8 cellular contexts compared by ENCODE assay signal in the genomic region with DNA sequence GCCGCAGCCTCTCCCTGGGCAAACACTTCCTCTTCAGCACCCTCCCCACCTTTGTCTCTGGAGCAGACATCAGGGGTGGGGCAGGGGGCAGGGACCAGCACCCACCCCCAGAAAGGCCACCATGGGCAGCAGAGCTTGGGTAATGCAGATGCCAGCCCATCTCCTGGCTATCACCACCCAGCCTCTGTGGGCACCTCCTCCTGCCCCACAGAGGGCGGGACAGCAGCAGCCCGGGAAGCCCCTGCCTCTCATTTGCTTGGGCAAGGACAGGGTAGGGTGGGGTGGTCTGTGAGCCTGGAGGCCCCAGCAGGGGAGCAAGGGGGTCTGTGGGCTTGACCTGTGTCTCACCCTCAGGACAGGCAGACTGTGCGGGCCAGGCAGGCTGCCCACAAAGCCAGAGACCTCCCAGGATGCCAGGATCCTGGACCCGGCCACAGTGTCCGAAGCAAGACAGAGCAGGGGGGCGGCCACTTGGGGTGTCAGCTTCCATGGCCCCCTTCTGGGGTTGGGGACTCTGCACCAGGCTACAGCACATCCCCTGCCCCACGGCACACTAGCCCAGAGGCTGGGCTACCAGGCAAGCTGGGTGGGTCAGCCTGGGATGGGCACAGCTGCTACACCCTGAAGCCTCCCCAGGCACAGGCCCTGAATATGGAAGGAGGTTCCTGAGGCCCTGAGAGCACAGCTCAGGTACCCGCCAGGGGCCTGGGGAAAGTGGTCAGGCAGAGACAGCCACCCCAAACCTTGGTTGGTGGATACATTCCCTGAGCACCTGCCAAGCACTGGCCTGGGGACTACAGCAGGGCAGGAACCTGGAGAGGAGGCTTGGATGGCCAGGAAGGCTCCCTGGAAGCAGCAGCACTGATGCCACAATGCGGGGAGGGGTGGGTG. TPM values are rescaled to one million over a fixed set of nuclear protein-coding genes. Genes with fewer than 3 reads are reported as not detected.
DNase-seq lines count a peak whose midpoint lies in the region; ATAC-seq and TF ChIP-seq lines count a peak whose summit lies in the region.
"Had no signal": no experiment of that assay in that cellular context is flagged by ENCODE, and none has a peak within 500 bp of the region (broad histone marks: within the 10 kb centered on the region; RNA-seq: fewer than 3 reads in every experiment).

No MANE protein-coding gene starts in this region.

- no peak for DNase-seq in activated T-cell treated with anti-CD3 and anti-CD28 coated beads, Interleukin-2, amount 50 U/mL, for 72 hours
- DNase-seq in activated T-cell treated with anti-CD3 and anti-CD28 coated beads, Interleukin-2, amount 50 U/mL, for 1 hour = no peak
- DNase-seq in epidermal melanocyte (ENCODE audit: insufficient read length, low spot score) = peak; percentile 6
- DNase-seq in suprapubic skin (ENCODE audit: low spot score in 2 of 2) = peak in 1 of 2 donors; percentile 67
- no peak for DNase-seq in brain microvascular endothelial cell
- no peak for DNase-seq in stimulated activated naive CD4-positive, alpha-beta T cell (lab: John Stamatoyannopoulos, UW)
- DNase-seq: NCI-H82 had no signal

- H3K4me1 Mint-ChIP-seq in activated T-cell treated with anti-CD3 and anti-CD28 coated beads, Interleukin-2, amount 50 U/mL, for 72 hours (ENCODE audit: low read depth) = peaks cover 25% of the 10 kb centered on the region

- H3K27ac ChIP-seq in suprapubic skin = peak overlapping the region; percentile 100
- H3K27ac ChIP-seq in brain microvascular endothelial cell = no peak overlapping the region

- TF ChIP-seq CTCF in suprapubic skin (IDR thresholded peaks at IDR 0.05) = no peak
- TF ChIP-seq CTCF in brain microvascular endothelial cell (IDR thresholded peaks at IDR 0.05; ENCODE audit: low read depth, low read length, missing control alignments) = no peak

- TF ChIP-seq EP300 in suprapubic skin (IDR thresholded peaks at IDR 0.05) = no peak

- H3K27me3 ChIP-seq in suprapubic skin (no peaks in the 10 kb centered on the region), brain microvascular endothelial cell (replicated peaks) (no peaks in the 10 kb centered on the region)

- H3K4me3 ChIP-seq in suprapubic skin = peak overlapping the region; percentile 83
- no peak overlapping the region for H3K4me3 ChIP-seq in brain microvascular endothelial cell (ENCODE audit: low read depth, low read length)

- TF ChIP-seq POLR2A in suprapubic skin (IDR thresholded peaks at IDR 0.05) = no peak

- H3K4me1 ChIP-seq in suprapubic skin = peaks cover 39% of the 10 kb centered on the region

- peak overlapping the region; percentile 42 to 52 for H3K4me3 Mint-ChIP-seq in activated T-cell treated with anti-CD3 and anti-CD28 coated beads, Interleukin-2, amount 50 U/mL, for 72 hours
- H3K4me3 Mint-ChIP-seq: mesothelial cell of epicardium had no signal

- H3K27me3 Mint-ChIP-seq in activated T-cell treated with anti-CD3 and anti-CD28 coated beads, Interleukin-2, amount 50 U/mL, for 72 hours (ENCODE audit: low read depth) = no peaks in the 10 kb centered on the region

- H3K36me3 Mint-ChIP-seq in activated T-cell treated with anti-CD3 and anti-CD28 coated beads, Interleukin-2, amount 50 U/mL, for 72 hours (ENCODE audit: insufficient read depth in 2 of 2) = peaks cover 2 to 14% of the 10 kb centered on the region in 2 donors

- H3K9me3 Mint-ChIP-seq in activated T-cell treated with anti-CD3 and anti-CD28 coated beads, Interleukin-2, amount 50 U/mL, for 72 hours = no peaks in the 10 kb centered on the region

- no peak for ATAC-seq in activated T-cell treated with anti-CD3 and anti-CD28 coated beads, Interleukin-2, amount 50 U/mL, for 72 hours (replicated peaks in 1 of 2)

- no peaks in the 10 kb centered on the region for H3K9me3 ChIP-seq in suprapubic skin

- H3K36me3 ChIP-seq in suprapubic skin (peaks cover 45% of the 10 kb centered on the region), brain microvascular endothelial cell (replicated peaks) (peaks cover 45% of the 10 kb centered on the region)

- peak overlapping the region; percentile 54 for H3K27ac Mint-ChIP-seq in activated T-cell treated with anti-CD3 and anti-CD28 coated beads, Interleukin-2, amount 50 U/mL, for 72 hours
- H3K27ac Mint-ChIP-seq: mesothelial cell of epicardium had no signal

- in situ Hi-C loops in brain microvascular endothelial cell (cut with HindIII; ENCODE audit: low pct_ligation_motif_present, low sequenced_read_pairs) = no loop called here

- WGBS in suprapubic skin = 68% methylated on average over 4 of the region's 10 CpGs

RNA-seq across cellular contexts. Expression of a gene that starts 4.5 kb away (rescaled TPM):
- total RNA-seq in activated T-cell treated with anti-CD3 and anti-CD28 coated beads, Interleukin-2, amount 50 U/mL, for 72 hours = 10 to 100 TPM; 88.9 to 95.3 TPM
- 100 to 1,000 TPM; 378 to 392 (median 383) TPM for total RNA-seq in suprapubic skin

RNA-seq across cellular contexts. Expression of a gene that starts 32.8 kb away (rescaled TPM):
- 10 to 100 TPM; 28.8 to 40.1 TPM for total RNA-seq in activated T-cell treated with anti-CD3 and anti-CD28 coated beads, Interleukin-2, amount 50 U/mL, for 72 hours
- total RNA-seq in suprapubic skin = 100 to 1,000 TPM in 2 of 4 donors, 10 to 100 TPM in 2; 82.9 to 131 (median 96.2) TPM

RNA-seq across cellular contexts. Expression of a gene that starts 34.8 kb away (rescaled TPM):
- 1 to 10 TPM; 1.2 to 3.1 TPM for total RNA-seq in activated T-cell treated with anti-CD3 and anti-CD28 coated beads, Interleukin-2, amount 50 U/mL, for 72 hours
- total RNA-seq in suprapubic skin = 1 to 10 TPM; 1.7 to 2.4 (median 2.1) TPM

RNA-seq across cellular contexts. Expression of a gene that starts 52.5 kb away (rescaled TPM):
- total RNA-seq in activated T-cell treated with anti-CD3 and anti-CD28 coated beads, Interleukin-2, amount 50 U/mL, for 72 hours = 10 to 100 TPM; 20.6 to 22.5 TPM
- 10 to 100 TPM; 22.3 to 31.0 (median 25.3) TPM for total RNA-seq in suprapubic skin

RNA-seq across cellular contexts. Expression of a gene that starts 58.0 kb away (rescaled TPM):
- 1 to 10 TPM; 3.1 to 5.5 TPM for total RNA-seq in activated T-cell treated with anti-CD3 and anti-CD28 coated beads, Interleukin-2, amount 50 U/mL, for 72 hours
- 10 to 100 TPM in 1 of 4 donors, 1 to 10 TPM in 3; 6.3 to 17.8 (median 8.7) TPM for total RNA-seq in suprapubic skin
